In the genomic region with DNA sequence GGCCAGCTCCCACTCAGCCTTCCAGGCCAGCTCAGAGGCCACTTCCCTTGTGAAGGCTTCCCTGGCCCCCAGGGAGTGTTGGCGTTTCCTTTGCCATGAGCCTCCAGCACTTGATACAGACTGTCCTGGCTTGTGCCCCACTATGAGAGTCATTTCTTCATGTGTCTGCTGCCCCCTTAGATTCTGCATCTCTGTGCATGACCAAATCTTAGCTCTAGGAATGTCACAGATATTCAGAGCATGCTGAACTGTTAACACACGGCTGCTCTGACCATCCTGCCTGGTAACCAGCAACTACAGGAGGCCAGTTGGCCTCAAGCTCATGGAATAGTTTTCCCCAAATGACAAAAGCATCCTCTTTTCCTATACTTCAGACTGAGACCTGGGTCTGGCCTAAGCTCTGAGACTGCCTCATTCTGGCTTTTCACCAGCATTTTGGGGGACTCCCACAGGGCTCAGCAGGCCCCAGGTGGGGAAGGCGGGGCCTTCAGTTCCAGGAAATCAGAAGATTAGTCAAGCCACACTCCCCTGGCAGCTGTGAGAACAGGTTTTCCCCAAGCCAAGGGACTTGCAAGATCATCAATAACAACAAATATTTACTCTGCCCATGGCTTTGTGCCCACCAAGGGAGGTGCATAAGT, we compare ENCODE assay signal across 10 cellular contexts.
A peak's percentile ranks its signal among the peaks of the same experiment; 100 is the strongest.
DNase-seq lines count a peak whose midpoint lies in the region; ATAC-seq and TF ChIP-seq lines count a peak whose summit lies in the region.
"Had no signal": no experiment of that assay in that cellular context is flagged by ENCODE, and none has a peak within 500 bp of the region (broad histone marks: within the 10 kb centered on the region; RNA-seq: fewer than 3 reads in every experiment).

No MANE protein-coding gene starts in this region.

- no peaks in the 10 kb centered on the region for H3K27me3 ChIP-seq in suprapubic skin

- H3K4me3 ChIP-seq in Jurkat, Clone E6-1 (ENCODE audit: low read length): no peak overlapping the region
- no peak overlapping the region for H3K4me3 ChIP-seq in suprapubic skin

- H3K9me3 Mint-ChIP-seq in mesothelial cell of epicardium (no peaks in the 10 kb centered on the region), CD14-positive monocyte (peaks cover 0 to 1% (median 0%) of the 10 kb centered on the region in 7 donors)
- H3K9me3 Mint-ChIP-seq: neural crest cell had no signal

- H3K27ac Mint-ChIP-seq in mesothelial cell of epicardium: peak overlapping the region; percentile 15
- H3K27ac Mint-ChIP-seq in CD14-positive monocyte: no peak overlapping the region

- H3K4me3 Mint-ChIP-seq in mesothelial cell of epicardium (no peak overlapping the region), CD14-positive monocyte (no peak overlapping the region)

- no peak for ATAC-seq in GM21381 (IDR thresholded peaks at IDR 0.05; ENCODE audit: unreplicated experiment)

- intact Hi-C loops in CD14-positive monocyte (cut with micrococcal nuclease): loop anchor here in 1 of 2 donors (10.0 kb wide), 1 partner anchor 58 kb away; no protein-coding TSS in a partner anchor

- peaks cover 35% of the 10 kb centered on the region for H3K4me1 Mint-ChIP-seq in mesothelial cell of epicardium
- peaks cover 25% of the 10 kb centered on the region for H3K4me1 Mint-ChIP-seq in CD14-positive monocyte

- H3K9me3 ChIP-seq in suprapubic skin: no peaks in the 10 kb centered on the region

- H3K27ac ChIP-seq in suprapubic skin: no peak overlapping the region
- H3K27ac ChIP-seq: 22Rv1 had no signal

- peaks cover 56% of the 10 kb centered on the region for H3K4me1 ChIP-seq in suprapubic skin

- no peak for TF ChIP-seq EP300 in suprapubic skin (IDR thresholded peaks at IDR 0.05)

- DNase-seq in DMS 273 (lab: John Stamatoyannopoulos, UW; ENCODE audit: unreplicated experiment) (peak; percentile 62), DMS 273 treated with DMSO at 0.1 percent for 48 hours (lab: John Stamatoyannopoulos, UW) (no peak), activated T-cell treated with anti-CD3 and anti-CD28 coated beads for 1 hour (ENCODE audit: low read depth) (peak; percentile 29), mesothelial cell of epicardium (ENCODE audit: low spot score in 2 of 2, unreplicated experiment in 2 of 2) (no peak), CD14-positive monocyte (ENCODE audit: low spot score) (no peak), suprapubic skin (ENCODE audit: low spot score in 2 of 2) (no peak)
- DNase-seq in Jurkat, Clone E6-1 (ENCODE audit: low read depth, low spot score): peak; percentile 55

- WGBS in suprapubic skin: 53% methylated on average over 3 of the region's 3 CpGs

- TF ChIP-seq CTCF in mesothelial cell of epicardium (IDR thresholded peaks at IDR 0.05; ENCODE audit: unreplicated experiment) (no peak), CD14-positive monocyte (IDR thresholded peaks at IDR 0.05) (no peak), suprapubic skin (IDR thresholded peaks at IDR 0.05) (no peak)

- H3K36me3 ChIP-seq in suprapubic skin: no peaks in the 10 kb centered on the region

- H3K36me3 Mint-ChIP-seq in mesothelial cell of epicardium (no peaks in the 10 kb centered on the region), CD14-positive monocyte (peaks cover 0 to 2% of the 10 kb centered on the region in 2 donors)

- TF ChIP-seq POLR2A in suprapubic skin (IDR thresholded peaks at IDR 0.05): no peak

- H3K27me3 Mint-ChIP-seq in mesothelial cell of epicardium (ENCODE audit: low read depth): peaks cover 4% of the 10 kb centered on the region
- peaks cover 4 to 8% (median 5%) of the 10 kb centered on the region in 3 donors for H3K27me3 Mint-ChIP-seq in CD14-positive monocyte (ENCODE audit: low read depth in 3 of 3)

Comparison
In these comparisons a context has a peak if more than half of its experiments do, and no peak if none do; other contexts are left out.
1. DNase-seq: peak in DMS 273 (single experiment), Jurkat, Clone E6-1 (single experiment) and activated T-cell treated with anti-CD3 and anti-CD28 coated beads for 1 hour (single experiment); none in DMS 273 treated with DMSO at 0.1 percent for 48 hours (single experiment), mesothelial cell of epicardium (0 of 2), CD14-positive monocyte (single experiment) and suprapubic skin (0 of 2).